11 cellular contexts compared by ENCODE assay signal in the genomic region with DNA sequence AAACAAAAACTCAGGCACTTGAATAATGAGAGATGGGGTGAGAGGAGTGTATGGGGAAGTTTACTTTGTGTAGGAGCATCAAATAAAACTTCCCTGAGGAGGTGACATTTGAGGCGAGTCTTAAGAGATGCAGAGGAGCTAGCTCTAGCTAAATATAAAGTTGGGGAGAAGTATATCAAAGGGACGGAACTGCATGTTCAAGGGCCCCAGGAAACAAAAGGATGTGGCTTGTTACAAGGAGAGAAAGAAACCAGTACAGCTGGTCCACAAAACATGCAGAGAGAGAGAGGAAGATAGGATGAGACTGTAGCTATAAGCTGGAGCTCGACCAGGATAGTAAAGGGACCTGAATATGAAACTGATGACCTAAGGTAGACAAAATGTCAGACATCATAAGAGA. TPM values are rescaled to one million over a fixed set of nuclear protein-coding genes. Genes with fewer than 3 reads are reported as not detected.
"Had no signal": no experiment of that assay in that cellular context is flagged by ENCODE, and none has a peak within 500 bp of the region (broad histone marks: within the 10 kb centered on the region; RNA-seq: fewer than 3 reads in every experiment).

No MANE protein-coding gene starts in this region.

- H3K4me3 ChIP-seq: K562 had no signal

- DNase-seq: IMR-90, Karpas-422, KBM-7, KG1 had no signal

- H3K27ac ChIP-seq: HL-60, KMS-11 had no signal

- H3K4me2 ChIP-seq: KMS-11 had no signal

- H3K9ac ChIP-seq: KMS-11 had no signal

- ATAC-seq: HepG2, K562 had no signal

RNA-seq across cellular contexts. Expression of a gene that starts 17.6 kb away (rescaled TPM):
- total RNA-seq: HepG2, HT-29, HT1080, IMR-90, K562 had no signal
- polyA plus RNA-seq: HepG2, IgD-negative memory B cell, IMR-90, K562 had no signal
